In the genomic region with DNA sequence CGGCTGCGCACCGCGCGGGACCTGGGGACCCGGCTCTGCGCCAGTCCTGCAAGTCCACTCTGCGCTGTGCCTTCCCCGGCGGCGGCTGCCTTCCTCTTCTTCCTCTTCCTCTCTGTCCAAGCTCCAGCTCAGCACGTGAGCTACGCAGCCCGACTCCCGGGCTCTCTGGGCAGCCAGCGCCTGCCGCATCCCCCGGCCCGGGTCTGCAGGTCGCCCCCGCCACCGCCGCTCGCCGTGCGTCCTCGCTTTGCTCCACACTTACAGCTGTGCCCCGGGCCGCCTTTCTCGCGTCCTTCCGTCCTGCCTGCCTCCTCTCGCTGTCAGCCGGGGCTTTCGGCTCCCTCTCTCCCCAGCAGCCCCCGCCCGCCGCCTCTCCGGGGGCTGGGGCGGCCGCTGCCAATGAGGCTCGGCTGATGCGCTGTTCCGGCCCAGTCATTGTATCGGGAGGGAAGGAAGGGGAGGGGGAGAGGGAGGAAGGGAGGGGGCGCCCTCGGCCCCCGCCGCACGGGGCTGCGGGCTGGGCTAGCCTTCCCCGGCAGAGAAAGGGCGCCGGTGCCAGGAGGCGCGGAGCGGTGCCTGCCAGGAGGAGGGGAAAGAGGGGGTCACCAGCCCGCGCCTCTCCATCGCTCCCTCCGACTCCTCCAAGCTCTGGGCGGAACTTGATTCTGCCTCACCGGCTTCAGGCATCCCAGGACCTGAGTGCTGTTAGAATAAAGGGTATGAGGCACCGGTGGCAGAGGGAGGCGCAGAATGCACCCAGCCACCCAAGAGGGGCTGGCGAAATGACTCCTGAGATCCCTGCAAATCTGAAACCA, we compare ENCODE assay signal across 9 cellular contexts.
DNase-seq lines count a peak whose midpoint lies in the region; ATAC-seq and TF ChIP-seq lines count a peak whose summit lies in the region.
"Had no signal": no experiment of that assay in that cellular context is flagged by ENCODE, and none has a peak within 500 bp of the region (broad histone marks: within the 10 kb centered on the region; RNA-seq: fewer than 3 reads in every experiment).

No MANE protein-coding gene starts in this region.

- no peak overlapping the region for H3K27ac ChIP-seq in hepatocyte

- no peak for ATAC-seq in HG02623 (IDR thresholded peaks at IDR 0.05; ENCODE audit: unreplicated experiment)
- ATAC-seq in GM19328 (IDR thresholded peaks at IDR 0.05; ENCODE audit: unreplicated experiment), result no peak
- ATAC-seq in HG03442 (IDR thresholded peaks at IDR 0.05; ENCODE audit: unreplicated experiment), result no peak
- ATAC-seq: stimulated activated effector memory CD8-positive, alpha-beta T cell treated with anti-CD3 and anti-CD28 coated beads, Interleukin-12 subunit alpha, Interleukin-12 subunit beta, amount 100 ng/mL, for 72 hours had no signal

- H3K4me1 ChIP-seq in hepatocyte (ENCODE audit: insufficient read depth), result peaks cover 8% of the 10 kb centered on the region

- H4K20me1 ChIP-seq in hepatocyte (ENCODE audit: insufficient read depth, poor library complexity, severe bottlenecking), result no peaks in the 10 kb centered on the region

- TF ChIP-seq CTCF in hepatocyte (IDR thresholded peaks at IDR 0.05; ENCODE audit: poor library complexity), result no peak

- peak overlapping the region; percentile 83 for H3K4me2 ChIP-seq in hepatocyte

- no peaks in the 10 kb centered on the region for H3K9me2 ChIP-seq in hepatocyte (replicated peaks; ENCODE audit: insufficient read depth)

- H3K36me3 ChIP-seq in H7 (replicated peaks; ENCODE audit: control insufficient read depth, insufficient read depth, low read length) (no peaks in the 10 kb centered on the region), hepatocyte (replicated peaks; ENCODE audit: insufficient read depth, low read depth) (no peaks in the 10 kb centered on the region)

- H2AFZ ChIP-seq in hepatocyte, result peak overlapping the region; percentile 48

- peaks cover 7% of the 10 kb centered on the region for H3K79me2 ChIP-seq in hepatocyte

- no peaks in the 10 kb centered on the region for H3K9me3 ChIP-seq in hepatocyte (ENCODE audit: low read depth)

- H3K4me3 ChIP-seq in H7 (ENCODE audit: insufficient read depth, low read depth, low read length) (peak overlapping the region; percentile 63), hepatocyte (peak overlapping the region; percentile 60)

- H3K27me3 ChIP-seq in H7 (ENCODE audit: control insufficient read depth, insufficient read depth, low read length) (peaks cover 38% of the 10 kb centered on the region), hepatocyte (peaks cover 54% of the 10 kb centered on the region)

- 1% methylated on average over 40 of the region's 66 CpGs for WGBS in hepatocyte (ENCODE audit: low lambda C conversion rate, missing lambda C conversion rate)

- DNase-seq in H7 (peak; percentile 91), amygdala (lab: John Stamatoyannopoulos, UW) (peak in 55 of 56 donors; percentile 10 to 90 (median 67)), hepatocyte (ENCODE audit: low spot score) (peak; percentile 35), putamen (ENCODE audit: low spot score) (peak; percentile 93), HUDEP-2 (lab: John Stamatoyannopoulos, UW; ENCODE audit: unreplicated experiment in 76 of 76) (no peak)

Comparison
In these comparisons a context has a peak if more than half of its experiments do, and no peak if none do; other contexts are left out.
1. DNase-seq: peak in H7 (single experiment), amygdala (55 of 56), hepatocyte (single experiment) and putamen (single experiment); none in HUDEP-2 (0 of 76).